20 cellular contexts compared by ENCODE assay signal in genomic region chr1:92958203-92958970, GRCh38. TPM values are rescaled to one million over a fixed set of nuclear protein-coding genes. Genes with fewer than 3 reads are reported as not detected.
DNase-seq lines count a peak whose midpoint lies in the region; ATAC-seq, FAIRE-seq and TF ChIP-seq lines count a peak whose summit lies in the region.
"Had no signal": no experiment of that assay in that cellular context is flagged by ENCODE, and none has a peak within 500 bp of the region (broad histone marks: within the 10 kb centered on the region; RNA-seq: fewer than 3 reads in every experiment).

No MANE protein-coding gene starts in this region.

- no peak overlapping the region for H2AK5ac ChIP-seq in IMR-90 (ENCODE audit: low read depth, low read length)

- H2BK5ac ChIP-seq in IMR-90 (ENCODE audit: low read depth, low read length, poor library complexity, severe bottlenecking), result no peak overlapping the region

- H2BK120ac ChIP-seq in IMR-90 (ENCODE audit: low read depth, low read length), result no peak overlapping the region

- peak overlapping the region; percentile 50 for H3K4me3 Mint-ChIP-seq in Caco-2 (ENCODE audit: unreplicated experiment)
- peak overlapping the region; percentile 57 for H3K4me3 Mint-ChIP-seq in neural crest cell

- 0 out of 2 replicates have a peak, but pooled peaks cover 5% of the 10 kb centered on the region for H3K9me1 ChIP-seq in IMR-90 (ENCODE audit: insufficient read depth, low read length)

- H2BK15ac ChIP-seq in IMR-90 (ENCODE audit: low read depth, low read length), result no peak overlapping the region

- H3K27me3 ChIP-seq in Caco-2 (replicated peaks; ENCODE audit: control insufficient read depth, insufficient read depth, low read length), result no peaks in the 10 kb centered on the region
- H3K27me3 ChIP-seq in IMR-90 (ENCODE audit: control insufficient read depth, insufficient read depth, low read length), result no peaks in the 10 kb centered on the region
- H3K27me3 ChIP-seq in GM12878 (replicated peaks in 1 of 2; ENCODE audit: control insufficient read depth in 2 of 2, insufficient read depth in 2 of 2, low read length in 1 of 2), result no peaks in the 10 kb centered on the region
- no peaks in the 10 kb centered on the region for H3K27me3 ChIP-seq in mammary epithelial cell (ENCODE audit: insufficient read depth, low read length)
- H3K27me3 ChIP-seq: brain microvascular endothelial cell, right lobe of liver, SJSA1 had no signal

- H3K4me2 ChIP-seq in IMR-90 (ENCODE audit: low read depth, low read length) (no peak overlapping the region), GM12878 (ENCODE audit: control insufficient read depth, insufficient read depth) (peak overlapping the region; percentile 1), mammary epithelial cell (ENCODE audit: insufficient read depth, low read depth, low read length) (no peak overlapping the region)

- in situ Hi-C loops in IMR-90 (cut with MboI; ENCODE audit: low sequenced_read_pairs) (no loop called here), GM12878 (cut with MboI) (no loop called here), mammary epithelial cell (cut with MboI; ENCODE audit: low sequenced_read_pairs in 2 of 2) (loop anchor here in 1 of 2 donors (5.0 kb wide), 1 partner anchor 96 kb away; no protein-coding TSS in a partner anchor)

- ATAC-seq in IMR-90 (ENCODE audit: low read depth) (no peak), GM12878 (no peak)
- ATAC-seq: stimulated activated naive B cell treated with anti-CD40 and anti-IgM and Interleukin-4, amounts not matched to agents 10 μg/mL and 1 μg/mL and 100 μg/mL, for 72 hours had no signal

- H3K27ac Mint-ChIP-seq in Caco-2 (ENCODE audit: unreplicated experiment) (no peak overlapping the region), neural crest cell (ENCODE audit: unreplicated experiment) (no peak overlapping the region)

- CTCF ChIA-PET in Caco-2 (lab: Charles Lee) (interaction anchor here (0.9 to 1.1 kb wide), 4 partner anchors 35 to 127 kb away, joined by 3 to 6 read pairs (median 3); partner anchors contain the start of gene RPL5), IMR-90 (lab: Yijun Ruan, JAX) (interaction anchor here (2.9 to 3.3 kb wide), 2 partner anchors 36 to 99 kb away, joined by 16 to 18 read pairs; no protein-coding TSS in a partner anchor), GM12878 (lab: Yijun Ruan, JAX) (interaction anchor here (0.6 to 10.7 kb wide), 25 partner anchors 8 to 122 kb away, joined by 3 to 169 read pairs (median 6); no protein-coding TSS in a partner anchor), mammary epithelial cell (lab: Charles Lee; ENCODE audit: low non-redundant PET) (no interaction called here)

- FAIRE-seq in GM12878 (lab: Jason Lieb, UNC), result no peak
- FAIRE-seq: endometrium had no signal

- H3K36me3 Mint-ChIP-seq in Caco-2 (ENCODE audit: insufficient read depth, unreplicated experiment) (peaks cover 7% of the 10 kb centered on the region), neural crest cell (ENCODE audit: low read depth) (no peaks in the 10 kb centered on the region)

- no peak overlapping the region for H3K9ac ChIP-seq in IMR-90 (ENCODE audit: low read depth, low read length)
- no peak overlapping the region for H3K9ac ChIP-seq in GM12878 (ENCODE audit: control insufficient read depth, insufficient read depth, low read length)
- no peak overlapping the region for H3K9ac ChIP-seq in mammary epithelial cell (ENCODE audit: insufficient read depth, low read length)

- TF ChIP-seq POLR2A in IMR-90 (IDR thresholded peaks at IDR 0.05; ENCODE audit: low read depth, low read length) (no peak), GM12878 (IDR thresholded peaks at IDR 0.05; ENCODE audit: low read depth, low read length) (no peak)

- H3K23ac ChIP-seq in IMR-90 (ENCODE audit: low read depth, low read length), result 0 out of 2 replicates have a peak overlapping the region, but pooled peaks have one; percentile 6

- H3K18ac ChIP-seq in IMR-90 (ENCODE audit: low read depth, low read length), result no peak overlapping the region

- H4K20me1 ChIP-seq in IMR-90 (ENCODE audit: insufficient read depth, low read length), result peaks cover 3% of the 10 kb centered on the region; the same call in 1 of the 2 replicates
- H4K20me1 ChIP-seq in GM12878 (ENCODE audit: control insufficient read depth, insufficient read depth), result no peaks in the 10 kb centered on the region
- no peaks in the 10 kb centered on the region for H4K20me1 ChIP-seq in mammary epithelial cell (ENCODE audit: insufficient read depth, low read length)

- H3K36me3 ChIP-seq in Caco-2 (ENCODE audit: control insufficient read depth, insufficient read depth, low read length) (no peaks in the 10 kb centered on the region), IMR-90 (ENCODE audit: control insufficient read depth, insufficient read depth, low read length) (no peaks in the 10 kb centered on the region), GM12878 (ENCODE audit: control insufficient read depth in 2 of 2, insufficient read depth in 2 of 2, low read length in 1 of 2) (no peaks in the 10 kb centered on the region), mammary epithelial cell (ENCODE audit: insufficient read depth, low read length) (no peaks in the 10 kb centered on the region)
- H3K36me3 ChIP-seq: brain microvascular endothelial cell, right lobe of liver had no signal

- H3K27ac ChIP-seq in IMR-90 (ENCODE audit: insufficient read depth, low read length) (no peak overlapping the region), GM12878 (ENCODE audit: control insufficient read depth, insufficient read depth) (peak overlapping the region; percentile 82; the same call in 1 of the 2 replicates), mammary epithelial cell (ENCODE audit: insufficient read depth, low read depth, low read length) (no peak overlapping the region)
- H3K27ac ChIP-seq: brain microvascular endothelial cell, SJSA1, WERI-Rb-1 had no signal

- H2BK20ac ChIP-seq in IMR-90 (ENCODE audit: low read depth, low read length), result no peak overlapping the region

- no peak overlapping the region for H2AFZ ChIP-seq in IMR-90 (replicated peaks; ENCODE audit: low read length, poor library complexity)
- no peak overlapping the region for H2AFZ ChIP-seq in GM12878 (ENCODE audit: control insufficient read depth, low read depth, low read length)
- H2AFZ ChIP-seq in mammary epithelial cell (ENCODE audit: low read depth, low read length), result no peak overlapping the region

- H3K56ac ChIP-seq in IMR-90 (ENCODE audit: extremely low read depth, insufficient read depth, low read length), result no peak overlapping the region

- H2AK9ac ChIP-seq in IMR-90 (replicated peaks; ENCODE audit: low read depth, low read length, poor library complexity), result no peak overlapping the region

- TSS peak; percentile 13 for BruUV-seq in Caco-2 (replicated peaks; lab: Mats Ljungman, UMichigan)
- BruUV-seq in IMR-90 (replicated peaks; lab: Mats Ljungman, UMichigan), result no TSS peak
- BruUV-seq in GM12878 (replicated peaks; lab: Mats Ljungman, UMichigan), result TSS peak; percentile 44
- no TSS peak for BruUV-seq in mammary epithelial cell (replicated peaks; lab: Mats Ljungman, UMichigan)

- no peaks in the 10 kb centered on the region for H3K27me3 Mint-ChIP-seq in Caco-2 (ENCODE audit: insufficient read depth, unreplicated experiment)
- H3K27me3 Mint-ChIP-seq in neural crest cell (ENCODE audit: low read depth), result peaks cover 21% of the 10 kb centered on the region
- H3K27me3 Mint-ChIP-seq: stimulated activated naive B cell treated with anti-CD40 and anti-IgM and Interleukin-4, amounts not matched to agents 10 μg/mL and 1 μg/mL and 100 μg/mL, for 72 hours had no signal

- H3K4ac ChIP-seq in IMR-90 (ENCODE audit: low read depth, low read length), result peak overlapping the region; percentile 28; the same call in 1 of the 2 replicates

- H3K4me1 ChIP-seq in Caco-2 (peaks cover 25% of the 10 kb centered on the region), IMR-90 (ENCODE audit: control insufficient read depth, insufficient read depth, low read length) (no peaks in the 10 kb centered on the region; the same call in 1 of the 2 replicates), GM12878 (ENCODE audit: control insufficient read depth, insufficient read depth, low read length) (peaks cover 45% of the 10 kb centered on the region), mammary epithelial cell (ENCODE audit: insufficient read depth, low read length) (peaks cover 15% of the 10 kb centered on the region)

- peaks cover 9 to 31% of the 10 kb centered on the region in 2 experiments; a peak in 2 of 4 replicates for H3K79me1 ChIP-seq in IMR-90 (ENCODE audit: low read depth in 1 of 2, low read length in 2 of 2)

- POLR2A ChIA-PET in Caco-2 (lab: Charles Lee) (interaction anchor here (0.7 kb wide), 1 partner anchor 137 kb away, joined by 4 read pairs; no protein-coding TSS in a partner anchor), IMR-90 (lab: Charles Lee; ENCODE audit: unreplicated experiment) (no interaction called here), GM12878 (lab: Charles Lee) (interaction anchor here (0.6 to 5.5 kb wide), 11 partner anchors 9 to 213 kb away, joined by 3 to 43 read pairs (median 4); partner anchors contain the start of gene RPL5)

- dilution Hi-C loops in IMR-90 (cut with HindIII; ENCODE audit: low sequenced_read_pairs, unreplicated experiment) (no loop called here), mammary epithelial cell (cut with HindIII; ENCODE audit: low sequenced_read_pairs) (no loop called here)

- H4K8ac ChIP-seq in IMR-90 (ENCODE audit: low read depth in 2 of 2, low read length in 2 of 2), result no peak overlapping the region

- TF ChIP-seq RAD21 in IMR-90 (IDR thresholded peaks at IDR 0.05; ENCODE audit: low read length), result no peak
- TF ChIP-seq RAD21 in GM12878 (IDR thresholded peaks at IDR 0.05; ENCODE audit: insufficient read depth, low read depth, low read length), result no peak

- DNase-seq in Caco-2 (no peak), IMR-90 (no peak), GM12878 (ENCODE audit: low read depth, low spot score) (no peak), neural crest cell (ENCODE audit: low read depth, low spot score) (no peak), mammary epithelial cell (no peak), NCI-H510A treated with DMSO at 0.1 percent for 48 hours (lab: John Stamatoyannopoulos, UW) (no peak), posterior cingulate gyrus (no peak)
- DNase-seq: activated T-cell treated with anti-CD3 and anti-CD28 coated beads, Interleukin-2, amount 50 U/mL, for 1 hour; brain microvascular endothelial cell; GDM1; HCEC 1CT; MV-4-11; NCI-H2171; NK-92 treated with Interleukin-12 subunit alpha and Interleukin-12 subunit beta, amount 100 ng/mL, for 24 hours; right lobe of liver; stimulated activated CD4-positive, alpha-beta T cell treated with anti-CD3 and anti-CD28 coated beads, Interleukin-4, amount 100 ng/mL, for 24 hours; stimulated activated naive B cell treated with anti-CD40 and anti-IgM and Interleukin-4, amounts not matched to agents 10 μg/mL and 1 μg/mL and 100 μg/mL, for 72 hours; WERI-Rb-1 had no signal

- SMC1A ChIA-PET in GM12878 (lab: Charles Lee; ENCODE audit: uncharacterized antibody, unreplicated experiment), result interaction anchor here (0.8 to 11.1 kb wide), 26 partner anchors 12 to 210 kb away, joined by 3 to 179 read pairs (median 4); no protein-coding TSS in a partner anchor

- H3K9me3 ChIP-seq in Caco-2 (no peaks in the 10 kb centered on the region), IMR-90 (ENCODE audit: control insufficient read depth, insufficient read depth, low read length) (no peaks in the 10 kb centered on the region), GM12878 (replicated peaks; ENCODE audit: control insufficient read depth, insufficient read depth, low read length) (no peaks in the 10 kb centered on the region), mammary epithelial cell (replicated peaks; ENCODE audit: insufficient read depth, low read length) (no peaks in the 10 kb centered on the region)
- H3K9me3 ChIP-seq: right lobe of liver had no signal

- WGBS in IMR-90 (ENCODE audit: extremely low coverage in 2 of 2, insufficient read length in 1 of 2), 2 experiments, result no CpG with 5 or more reads among the region's 1 CpG
- WGBS in GM12878 (ENCODE audit: insufficient coverage, insufficient replicate concordance, low lambda C conversion rate, missing lambda C conversion rate), result 100% methylated on average over 1 of the region's 1 CpG
- WGBS in mammary epithelial cell (ENCODE audit: low coverage, missing lambda C conversion rate), result 44% methylated on average over 1 of the region's 1 CpG

- H3K14ac ChIP-seq in IMR-90 (replicated peaks; ENCODE audit: low read depth, low read length), result no peak overlapping the region

- TF ChIP-seq EP300 in GM12878 (IDR thresholded peaks at IDR 0.05; ENCODE audit: borderline replicate concordance in 1 of 2, control insufficient read depth in 1 of 2, low read depth in 2 of 2, low read length in 2 of 2), result no peak

- no peak overlapping the region for H4K5ac ChIP-seq in IMR-90 (ENCODE audit: low read depth, low read length)

- H3K4me3 ChIP-seq in Caco-2 (ENCODE audit: low read depth, low read length), result no peak overlapping the region
- H3K4me3 ChIP-seq in IMR-90 (ENCODE audit: insufficient read depth, low read depth, low read length), result no peak overlapping the region
- peak overlapping the region; percentile 31; the same call in 1 of the 2 replicates for H3K4me3 ChIP-seq in GM12878
- no peak overlapping the region for H3K4me3 ChIP-seq in mammary epithelial cell (replicated peaks in 1 of 3; ENCODE audit: insufficient read depth in 1 of 3, low read depth in 2 of 3, low read length in 3 of 3)
- H3K4me3 ChIP-seq: right lobe of liver, SJSA1 had no signal

- H3K9me3 Mint-ChIP-seq in Caco-2 (ENCODE audit: unreplicated experiment) (no peaks in the 10 kb centered on the region), neural crest cell (no peaks in the 10 kb centered on the region)
- H3K9me3 Mint-ChIP-seq: stimulated activated naive B cell treated with anti-CD40 and anti-IgM and Interleukin-4, amounts not matched to agents 10 μg/mL and 1 μg/mL and 100 μg/mL, for 72 hours had no signal

- intact Hi-C loops in Caco-2 (cut with micrococcal nuclease; ENCODE audit: unreplicated experiment), result loop anchor here (10.0 kb wide), 1 partner anchor 54 kb away; no protein-coding TSS in a partner anchor
- intact Hi-C loops in IMR-90 (cut with micrococcal nuclease), result no loop called here
- intact Hi-C loops in GM12878 (cut with micrococcal nuclease; ENCODE audit: unreplicated experiment), result no loop called here
- intact Hi-C loops in mammary epithelial cell (cut with micrococcal nuclease), result no loop called here
- intact Hi-C loops in posterior cingulate gyrus (cut with DNase I), result no loop called here

- peaks cover 18% of the 10 kb centered on the region for H3K4me1 Mint-ChIP-seq in Caco-2 (ENCODE audit: low read depth, unreplicated experiment)
- H3K4me1 Mint-ChIP-seq in neural crest cell, result peaks cover 7% of the 10 kb centered on the region

- H3K79me2 ChIP-seq in GM12878 (ENCODE audit: control insufficient read depth, insufficient read depth, low read length), result peaks cover 67% of the 10 kb centered on the region
- H3K79me2 ChIP-seq in mammary epithelial cell (ENCODE audit: insufficient read depth, low read length), result peaks cover 34% of the 10 kb centered on the region

- no peak overlapping the region for H4K91ac ChIP-seq in IMR-90 (ENCODE audit: insufficient read depth, low read depth, low read length)

- RAD21 ChIA-PET in GM12878 (lab: Charles Lee; ENCODE audit: unreplicated experiment), result interaction anchor here (0.6 to 11.6 kb wide), 14 partner anchors 11 to 200 kb away, joined by 3 to 204 read pairs (median 5); no protein-coding TSS in a partner anchor

- TF ChIP-seq CTCF in Caco-2 (IDR thresholded peaks at IDR 0.05; ENCODE audit: insufficient read depth in 1 of 2, low read depth in 1 of 2, low read length in 1 of 2, severe bottlenecking in 1 of 2, unreplicated experiment in 1 of 2), result no peak
- no peak for TF ChIP-seq CTCF in IMR-90 (conservative IDR thresholded peaks at IDR 0.05; ENCODE audit: low read depth, low read length)
- no peak for TF ChIP-seq CTCF in GM12878 (IDR thresholded peaks at IDR 0.05 in 2 of 3, conservative IDR thresholded peaks at IDR 0.05 in 1 of 3; ENCODE audit: control insufficient read depth in 2 of 3, extremely low read depth in 1 of 3, insufficient read depth in 1 of 3, low read depth in 3 of 3, low read length in 3 of 3)
- no peak for TF ChIP-seq CTCF in neural crest cell (conservative IDR thresholded peaks at IDR 0.05)
- no peak for TF ChIP-seq CTCF in mammary epithelial cell (conservative IDR thresholded peaks at IDR 0.05 in 1 of 2, IDR thresholded peaks at IDR 0.05 in 1 of 2; ENCODE audit: extremely low read depth in 1 of 2, insufficient read depth in 1 of 2, low read depth in 1 of 2, low read length in 2 of 2)

RNA-seq across cellular contexts. Expression of gene DIPK1A, which starts 2.9 kb away (rescaled TPM):
- 2.3 and 3.0 TPM in 2 replicates for total RNA-seq in Caco-2 (2022)
- total RNA-seq in IMR-90 (2012; rRNA removed), result 4.7 and 7.5 TPM in 2 replicates
- 4.5 and 5.7 TPM in 2 replicates for polyA plus RNA-seq in IMR-90 (2012; rRNA removed)
- 1.0 and 1.4 TPM in 2 replicates for polyA plus RNA-seq in IMR-90 (2012; cell fraction: cytosol; rRNA removed)
- polyA plus RNA-seq in IMR-90 (2012; cell fraction: nucleus; rRNA removed; ENCODE audit: low replicate concordance), result 0.16 and 2.9 TPM in 2 replicates
- total RNA-seq in GM12878 (2013; cell fraction: nucleolus; rRNA removed), result 12.9 and 13.3 TPM in 2 replicates
- total RNA-seq in GM12878 (2014; rRNA removed), result 6.6 and 7.0 TPM in 2 replicates
- 8.4 and 9.4 TPM in 2 replicates for total RNA-seq in GM12878 (2014; rRNA removed; fragmentation: Illumina TruSeq; extraction: Trizol)
- total RNA-seq in GM12878 (2021), result 8.1 and 9.3 TPM in 2 replicates
- 2.7 TPM for polyA plus RNA-seq in GM12878 (2011; ENCODE audit: low read depth)
- 12.0 and 19.7 TPM in 2 replicates for polyA plus RNA-seq in GM12878 (2011; rRNA removed)
- polyA plus RNA-seq in GM12878 (2011; cell fraction: cytosol; rRNA removed), result 3.9 and 5.0 TPM in 2 replicates
- polyA plus RNA-seq in GM12878 (2011; cell fraction: nucleus; rRNA removed), result 4.3 and 4.5 TPM in 2 replicates
- polyA plus RNA-seq in GM12878 (2012), result 6.6 and 8.6 TPM in 2 replicates
- polyA plus RNA-seq in GM12878 (2014; fragmentation: Illumina TruSeq; extraction: Trizol), result 12.5 and 16.9 TPM in 2 replicates
- polyA plus RNA-seq in GM12878 (2014; fragmentation: Nextera tagmentation; extraction: Ambion mirVana), result 1 to 10 TPM; 9.5 to 9.9 TPM
- 4.9 and 5.1 TPM in 2 replicates for polyA plus RNA-seq in GM12878 (2014; rRNA removed)
- 10 to 100 TPM; 14.6 to 15.0 TPM for polyA plus RNA-seq in GM12878 (2016; fragmentation: Nextera tagmentation; extraction: Ambion mirVana)
- polyA minus RNA-seq in GM12878 (2011; rRNA and poly(A)+ RNA removed), result 8.9 and 12.4 TPM in 2 replicates
- polyA minus RNA-seq in GM12878 (2011; cell fraction: cytosol; rRNA and poly(A)+ RNA removed), result 2.9 and 3.7 TPM in 2 replicates
- polyA minus RNA-seq in GM12878 (2011; cell fraction: nucleus; rRNA and poly(A)+ RNA removed), result 3.4 and 3.7 TPM in 2 replicates
- 2.0 and 2.3 TPM in 2 replicates for total RNA-seq in neural crest cell
- total RNA-seq in mammary epithelial cell, result 10 to 100 TPM; 11.2 to 16.2 TPM
- polyA plus RNA-seq in mammary epithelial cell, result 15.5 TPM
- 7.4 TPM for polyA minus RNA-seq in mammary epithelial cell
